Comparison of ENCODE assay signal across 8 cellular contexts in the genomic region with DNA sequence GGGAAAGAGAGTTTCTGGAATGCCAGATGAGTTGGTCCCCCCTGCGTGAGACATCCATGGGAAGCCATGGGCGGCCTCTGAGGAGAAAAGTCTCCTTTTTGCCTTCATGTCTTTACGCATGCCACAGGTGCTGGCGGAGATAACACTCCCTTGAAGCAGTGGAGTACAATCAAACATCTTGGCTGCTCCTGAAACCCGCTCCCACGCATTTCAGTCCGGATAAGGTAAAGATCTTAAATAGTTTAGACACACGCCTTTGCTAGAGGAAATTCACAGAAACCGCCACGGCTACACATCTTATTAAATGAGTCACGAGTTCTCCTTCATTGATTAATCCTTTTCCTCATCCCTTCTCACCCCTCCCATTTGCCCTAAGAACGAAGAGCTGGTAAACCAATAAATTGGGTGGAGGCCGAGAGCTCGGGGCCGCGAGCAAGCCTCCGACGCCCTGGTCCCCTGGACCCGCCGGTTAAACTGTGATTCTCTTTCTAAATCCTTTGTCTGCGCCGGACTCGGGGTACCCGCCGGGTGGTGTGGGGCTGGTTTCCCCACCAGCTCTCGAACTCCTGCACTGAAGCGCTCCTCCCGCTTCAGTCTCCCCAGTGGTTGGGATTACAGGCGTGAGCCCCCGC. TPM values are rescaled to one million over a fixed set of nuclear protein-coding genes. Genes with fewer than 3 reads are reported as not detected.
DNase-seq lines count a peak whose midpoint lies in the region; ATAC-seq, FAIRE-seq and TF ChIP-seq lines count a peak whose summit lies in the region.

No MANE protein-coding gene starts in this region.

- peaks cover 3% of the 10 kb centered on the region; the same call in 1 of the 2 replicates for H3K36me3 Mint-ChIP-seq in HFFc6 (ENCODE audit: low read depth)
- H3K36me3 Mint-ChIP-seq in activated T-cell treated with anti-CD3 and anti-CD28 coated beads, Interleukin-2, amount 50 U/mL, for 4 hours (ENCODE audit: insufficient read depth) = no peaks in the 10 kb centered on the region

- in situ Hi-C loops in gastrocnemius medialis (cut with MboI; ENCODE audit: low sequenced_read_pairs in 4 of 4) = no loop called here

- no peak for DNase-seq in HFFc6
- peak; percentile 29 for DNase-seq in activated T-cell treated with anti-CD3 and anti-CD28 coated beads, Interleukin-2, amount 50 U/mL, for 4 hours
- DNase-seq in right cardiac atrium = peak in 2 of 3 donors; percentile 20 to 21
- no peak for DNase-seq in gastrocnemius medialis
- DNase-seq in D341Med (ENCODE audit: low spot score) = no peak
- no peak for DNase-seq in urothelium cell line (ENCODE audit: low spot score)

- intact Hi-C loops in right cardiac atrium (cut with DNase I) = no loop called here
- intact Hi-C loops in gastrocnemius medialis (cut with DNase I; ENCODE audit: low total_unique reads) = no loop called here

- H3K4me3 Mint-ChIP-seq in HFFc6 = peak overlapping the region; percentile 86
- H3K4me3 Mint-ChIP-seq in activated T-cell treated with anti-CD3 and anti-CD28 coated beads, Interleukin-2, amount 50 U/mL, for 4 hours = peak overlapping the region; percentile 79

- TF ChIP-seq CTCF in HFFc6 (IDR thresholded peaks at IDR 0.05) = no peak
- TF ChIP-seq CTCF in gastrocnemius medialis (IDR thresholded peaks at IDR 0.05 in 4 of 5, conservative IDR thresholded peaks at IDR 0.05 in 1 of 5) = no peak

- no peak for FAIRE-seq in urothelium cell line (lab: Jason Lieb, UNC)

- 16% methylated on average over 30 of the region's 30 CpGs for WGBS in right cardiac atrium

- no peaks in the 10 kb centered on the region; the same call in none of the 2 replicates for H3K27me3 Mint-ChIP-seq in HFFc6 (ENCODE audit: insufficient read depth)
- peaks cover 51% of the 10 kb centered on the region for H3K27me3 Mint-ChIP-seq in activated T-cell treated with anti-CD3 and anti-CD28 coated beads, Interleukin-2, amount 50 U/mL, for 4 hours (ENCODE audit: low read depth)

- H3K27ac ChIP-seq in right cardiac atrium (ENCODE audit: low read length) (peak overlapping the region; percentile 27), gastrocnemius medialis (peak overlapping the region; percentile 74 to 91 (median 86))

- peaks cover 9% of the 10 kb centered on the region for H3K9me3 Mint-ChIP-seq in HFFc6
- H3K9me3 Mint-ChIP-seq in activated T-cell treated with anti-CD3 and anti-CD28 coated beads, Interleukin-2, amount 50 U/mL, for 4 hours = no peaks in the 10 kb centered on the region

- H3K4me1 Mint-ChIP-seq in HFFc6 (ENCODE audit: low read depth) = peaks cover 17% of the 10 kb centered on the region
- peaks cover 6% of the 10 kb centered on the region for H3K4me1 Mint-ChIP-seq in activated T-cell treated with anti-CD3 and anti-CD28 coated beads, Interleukin-2, amount 50 U/mL, for 4 hours (ENCODE audit: low read depth)

- H3K27ac Mint-ChIP-seq in HFFc6 = peak overlapping the region; percentile 52; the same call in 1 of the 2 replicates

- H3K4me1 ChIP-seq in right cardiac atrium (ENCODE audit: control insufficient read depth, insufficient read depth, low read length) (peaks cover 2% of the 10 kb centered on the region), gastrocnemius medialis (peaks cover 6 to 9% of the 10 kb centered on the region in 2 donors)

- TF ChIP-seq POLR2A in gastrocnemius medialis (IDR thresholded peaks at IDR 0.05) = no peak

- peak; percentile 50 to 62 for ATAC-seq in activated T-cell treated with anti-CD3 and anti-CD28 coated beads, Interleukin-2, amount 50 U/mL, for 4 hours
- ATAC-seq in right cardiac atrium (no peak), gastrocnemius medialis (peak in 1 of 2 donors; percentile 4), HG02885 (IDR thresholded peaks at IDR 0.05; ENCODE audit: poor library complexity, unreplicated experiment) (no peak), HG03097 (IDR thresholded peaks at IDR 0.05; ENCODE audit: low FRiP score, unreplicated experiment) (no peak)

- no peaks in the 10 kb centered on the region for H3K36me3 ChIP-seq in gastrocnemius medialis

- H3K4me3 ChIP-seq in right cardiac atrium (ENCODE audit: low read length) = peak overlapping the region; percentile 75
- H3K4me3 ChIP-seq in gastrocnemius medialis = peak overlapping the region; percentile 63 to 94 (median 79)

- no peaks in the 10 kb centered on the region for H3K27me3 ChIP-seq in right cardiac atrium (ENCODE audit: control insufficient read depth, insufficient read depth)
- H3K27me3 ChIP-seq in gastrocnemius medialis = no peaks in the 10 kb centered on the region

- H3K9me3 ChIP-seq in right cardiac atrium (ENCODE audit: control insufficient read depth, low read length) (no peaks in the 10 kb centered on the region), gastrocnemius medialis (no peaks in the 10 kb centered on the region)

RNA-seq across cellular contexts. Expression of gene ZNF669, which starts 6.6 kb away (rescaled TPM):
- 1 to 10 TPM; 4.4 to 5.4 (median 4.8) TPM for total RNA-seq in HFFc6 (2021; fragmentation: NEBNext Ultra II Directional; extraction: Animal tissue kit (Norgen Biotek cat#: 25700))
- total RNA-seq in activated T-cell treated with anti-CD3 and anti-CD28 coated beads, Interleukin-2, amount 50 U/mL, for 4 hours = 1 to 10 TPM; 8.2 to 9.9 (median 9.8) TPM
- total RNA-seq in right cardiac atrium (1 to 10 TPM; 3.2 to 6.0 (median 5.1) TPM), gastrocnemius medialis (1 to 10 TPM; 1.3 to 7.3 (median 2.7) TPM)
- 3.4 TPM for polyA plus RNA-seq in right cardiac atrium

RNA-seq across cellular contexts. Expression of gene ZNF670, which starts 32.1 kb away (rescaled TPM):
- 1 to 10 TPM; 1.3 to 1.9 (median 1.5) TPM for total RNA-seq in HFFc6 (2021; fragmentation: NEBNext Ultra II Directional; extraction: Animal tissue kit (Norgen Biotek cat#: 25700))
- total RNA-seq in activated T-cell treated with anti-CD3 and anti-CD28 coated beads, Interleukin-2, amount 50 U/mL, for 4 hours = 1 to 10 TPM; 2.8 to 3.5 (median 2.8) TPM
- total RNA-seq in right cardiac atrium (1 to 10 TPM; 1.6 to 2.1 (median 1.8) TPM), gastrocnemius medialis (1 to 10 TPM in 1 of 4 donors, under 1 TPM in 3; 0.49 to 1.3 (median 0.52) TPM)
- polyA plus RNA-seq in right cardiac atrium = 1.3 TPM

Comparison
In these comparisons a context has a peak if more than half of its experiments do, and no peak if none do; other contexts are left out.
1. DNase-seq: peak in activated T-cell treated with anti-CD3 and anti-CD28 coated beads, Interleukin-2, amount 50 U/mL, for 4 hours (single experiment) and right cardiac atrium (2 of 3); none in HFFc6 (single experiment), gastrocnemius medialis (0 of 2), D341Med (single experiment) and urothelium cell line (single experiment).
2. ATAC-seq: peak in activated T-cell treated with anti-CD3 and anti-CD28 coated beads, Interleukin-2, amount 50 U/mL, for 4 hours (2 of 2); none in right cardiac atrium (0 of 2), HG02885 (single experiment) and HG03097 (single experiment).